19 cellular contexts compared by ENCODE assay signal in the genomic region with DNA sequence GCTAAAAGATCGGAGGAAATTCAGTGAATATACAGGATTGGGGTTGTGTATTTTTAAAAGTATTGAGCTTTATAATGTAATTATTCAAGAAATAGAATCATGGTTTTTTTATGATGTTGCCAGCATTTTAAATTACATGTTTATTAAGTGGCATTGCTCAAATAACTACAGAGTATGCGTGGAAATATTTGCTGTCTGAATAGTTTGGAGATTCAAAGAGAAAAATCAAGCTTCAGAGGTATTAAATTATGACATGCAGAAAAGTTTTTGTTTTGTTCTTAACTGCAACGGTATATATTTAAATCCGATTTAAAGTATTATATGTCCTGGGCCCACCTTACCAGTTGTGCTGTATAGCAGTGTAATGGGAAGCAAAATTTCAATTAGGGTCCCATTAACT.
DNase-seq lines count a peak whose midpoint lies in the region; ATAC-seq, FAIRE-seq and TF ChIP-seq lines count a peak whose summit lies in the region.
"Had no signal": no experiment of that assay in that cellular context is flagged by ENCODE, and none has a peak within 500 bp of the region (broad histone marks: within the 10 kb centered on the region; RNA-seq: fewer than 3 reads in every experiment).

No MANE protein-coding gene starts in this region.

- peaks cover 26% of the 10 kb centered on the region for H3K4me1 ChIP-seq in A549
- peaks cover 14% of the 10 kb centered on the region for H3K4me1 ChIP-seq in astrocyte (ENCODE audit: insufficient read depth, low read length)
- H3K4me1 ChIP-seq in subcutaneous abdominal adipose tissue (ENCODE audit: control insufficient read depth in 5 of 5, insufficient read depth in 5 of 5, low read length in 5 of 5) = peaks cover 0 to 42% (median 27%) of the 10 kb centered on the region in 5 donors
- H3K4me1 ChIP-seq in SK-N-SH (ENCODE audit: control insufficient read depth in 1 of 2, insufficient read depth in 2 of 2, low read depth in 1 of 2, low read length in 1 of 2) = peaks cover 0 to 25% of the 10 kb centered on the region in 2 experiments; a peak in 2 of 4 replicates

- no peaks in the 10 kb centered on the region for H3K79me2 ChIP-seq in astrocyte (ENCODE audit: insufficient read depth, low read length)
- H3K79me2 ChIP-seq in SK-N-SH (ENCODE audit: insufficient read depth) = no peaks in the 10 kb centered on the region

- CTCF ChIA-PET in A549 (lab: Yijun Ruan, JAX) = interaction anchor here (0.7 kb wide), 1 partner anchor 386 kb away, joined by 3 read pairs; no protein-coding TSS in a partner anchor
- CTCF ChIA-PET in SK-N-SH (lab: Yijun Ruan, JAX) = interaction anchor here (1.5 kb wide), 1 partner anchor 17 kb away, joined by 3 read pairs; no protein-coding TSS in a partner anchor

- H3K4me2 ChIP-seq in A549 (peak overlapping the region; percentile 96), astrocyte (ENCODE audit: low read length) (peak overlapping the region; percentile 89), SK-N-SH (no peak overlapping the region)
- H3K4me2 ChIP-seq: BLaER1 treated with 17β-estradiol and CSF1 and Interleukin-3, amounts not matched to agents 10 nM and 100 nM had no signal

- H3K4me3 Mint-ChIP-seq in astrocyte (ENCODE audit: unreplicated experiment) = no peak overlapping the region
- H3K4me3 Mint-ChIP-seq: CD8-positive, alpha-beta memory T cell had no signal

- H3K4me3 ChIP-seq in A549 (no peak overlapping the region), astrocyte (ENCODE audit: insufficient read depth, low read depth, low read length) (no peak overlapping the region), subcutaneous abdominal adipose tissue (ENCODE audit: low read depth in 1 of 5, low read length in 5 of 5) (peak overlapping the region in 1 of 5 donors; percentile 69), SK-N-SH (ENCODE audit: low read depth in 2 of 2, low read length in 1 of 2) (no peak overlapping the region)
- H3K4me3 ChIP-seq: BLaER1 treated with 17β-estradiol and CSF1 and Interleukin-3, amounts not matched to agents 10 nM and 100 nM had no signal

- H3K27me3 ChIP-seq in astrocyte (ENCODE audit: insufficient read depth, low read length) (no peaks in the 10 kb centered on the region), subcutaneous abdominal adipose tissue (ENCODE audit: control insufficient read depth in 5 of 5, insufficient read depth in 4 of 5, low read length in 5 of 5) (no peaks in the 10 kb centered on the region), SK-N-SH (ENCODE audit: insufficient read depth) (no peaks in the 10 kb centered on the region)
- H3K27me3 ChIP-seq: BLaER1 treated with 17β-estradiol and CSF1 and Interleukin-3, amounts not matched to agents 10 nM and 100 nM had no signal

- TF ChIP-seq CTCF in A549 (IDR thresholded peaks at IDR 0.05) = no peak
- no peak for TF ChIP-seq CTCF in astrocyte (IDR thresholded peaks at IDR 0.05; ENCODE audit: insufficient read depth, low read depth, low read length)
- TF ChIP-seq CTCF in SK-N-SH (IDR thresholded peaks at IDR 0.05) = no peak

- H3F3A ChIP-seq in SK-N-SH (replicated peaks; ENCODE audit: insufficient read depth) = peaks cover 3% of the 10 kb centered on the region

- no peaks in the 10 kb centered on the region for H3K27me3 Mint-ChIP-seq in astrocyte (ENCODE audit: low read depth, unreplicated experiment)
- H3K27me3 Mint-ChIP-seq: CD8-positive, alpha-beta memory T cell had no signal

- no peak overlapping the region for H3K27ac Mint-ChIP-seq in astrocyte (ENCODE audit: unreplicated experiment)
- H3K27ac Mint-ChIP-seq: CD8-positive, alpha-beta memory T cell had no signal

- TF ChIP-seq POLR2A in A549 (IDR thresholded peaks at IDR 0.05; ENCODE audit: low read length) = no peak

- FAIRE-seq in A549 (lab: Jason Lieb, UNC) = no peak
- FAIRE-seq in astrocyte (lab: Jason Lieb, UNC) = no peak
- FAIRE-seq: D721Med had no signal

- TF ChIP-seq RAD21 in A549 (conservative IDR thresholded peaks at IDR 0.05 in 1 of 2, IDR thresholded peaks at IDR 0.05 in 1 of 2) = no peak
- no peak for TF ChIP-seq RAD21 in SK-N-SH (IDR thresholded peaks at IDR 0.05; ENCODE audit: low read length)

- no peaks in the 10 kb centered on the region for H3K9me3 Mint-ChIP-seq in astrocyte (ENCODE audit: unreplicated experiment)

- H3K27ac ChIP-seq in A549 = peak overlapping the region in 1 of 2 experiments; percentile 89; a peak in 3 of 6 replicates
- H3K27ac ChIP-seq in astrocyte (ENCODE audit: low read depth, low read length) = no peak overlapping the region
- H3K27ac ChIP-seq in subcutaneous abdominal adipose tissue (ENCODE audit: low read depth, low read length) = peak overlapping the region; percentile 96
- no peak overlapping the region; a peak in 1 of 4 replicates for H3K27ac ChIP-seq in SK-N-SH (ENCODE audit: low read depth in 2 of 2, low read length in 1 of 2)
- H3K27ac ChIP-seq: BLaER1 treated with 17β-estradiol and CSF1 and Interleukin-3, amounts not matched to agents 10 nM and 100 nM had no signal

- ATAC-seq in A549 = no peak
- ATAC-seq in GM19463 (IDR thresholded peaks at IDR 0.05; ENCODE audit: unreplicated experiment) = no peak
- no peak for ATAC-seq in HG03521 (IDR thresholded peaks at IDR 0.05; ENCODE audit: unreplicated experiment)
- ATAC-seq: PC-3 had no signal

- H3K36me3 Mint-ChIP-seq in astrocyte (ENCODE audit: low read depth, unreplicated experiment) = no peaks in the 10 kb centered on the region
- H3K36me3 Mint-ChIP-seq: CD8-positive, alpha-beta memory T cell had no signal

- peaks cover 3% of the 10 kb centered on the region for H3K4me1 Mint-ChIP-seq in astrocyte (ENCODE audit: low read depth, unreplicated experiment)
- H3K4me1 Mint-ChIP-seq: CD8-positive, alpha-beta memory T cell had no signal

- H3K9me3 ChIP-seq in A549 (no peaks in the 10 kb centered on the region), astrocyte (ENCODE audit: insufficient read depth, low read depth, low read length) (no peaks in the 10 kb centered on the region), subcutaneous abdominal adipose tissue (ENCODE audit: control insufficient read depth in 5 of 5, low read length in 5 of 5) (no peaks in the 10 kb centered on the region), SK-N-SH (no peaks in the 10 kb centered on the region)
- H3K9me3 ChIP-seq: BLaER1 treated with 17β-estradiol and CSF1 and Interleukin-3, amounts not matched to agents 10 nM and 100 nM had no signal

- DNase-seq in A549 (ENCODE audit: low read depth in 1 of 2, low spot score in 1 of 2) = no peak
- no peak for DNase-seq in astrocyte (ENCODE audit: low read depth)
- DNase-seq in medulla oblongata (ENCODE audit: extremely low spot score) = peak; percentile 38
- no peak for DNase-seq in SK-N-SH
- no peak for DNase-seq in iPS-NIHi7 (ENCODE audit: extremely low spot score)
- DNase-seq: CD8-positive, alpha-beta memory T cell; DMS79; HCEC 1CT; KBM-7; NCI-H1436; NCI-H2029 treated with DMSO at 0.1 percent for 48 hours; NCI-H2171 treated with DMSO at 0.1 percent for 48 hours; NCI-H446 treated with DMSO at 0.1 percent for 48 hours; PC-3 had no signal

- POLR2A ChIA-PET in A549 (lab: Yijun Ruan, JAX) (no interaction called here), SK-N-SH (lab: Yijun Ruan, JAX) (no interaction called here)

- H3K9ac ChIP-seq in astrocyte (ENCODE audit: low read length) = no peak overlapping the region
- peak overlapping the region in 2 of 5 donors; percentile 50 to 78 for H3K9ac ChIP-seq in subcutaneous abdominal adipose tissue (ENCODE audit: low read length in 5 of 5)
- no peak overlapping the region for H3K9ac ChIP-seq in SK-N-SH
- H3K9ac ChIP-seq: BLaER1 treated with 17β-estradiol and CSF1 and Interleukin-3, amounts not matched to agents 10 nM and 100 nM had no signal

- WGBS in A549 (ENCODE audit: missing lambda C conversion rate) = 87% methylated on average over 4 of the region's 4 CpGs
- 84% methylated on average over 4 of the region's 4 CpGs for WGBS in SK-N-SH (ENCODE audit: low lambda C conversion rate)

- no peaks in the 10 kb centered on the region for H3K9me2 ChIP-seq in SK-N-SH

- TF ChIP-seq EP300 in A549 (IDR thresholded peaks at IDR 0.05) (no peak), SK-N-SH (IDR thresholded peaks at IDR 0.05; ENCODE audit: borderline replicate concordance in 1 of 2, low read depth in 1 of 2, low read length in 1 of 2) (no peak)

- no peak overlapping the region for H2AFZ ChIP-seq in astrocyte (ENCODE audit: low read depth, low read length)
- H2AFZ ChIP-seq in SK-N-SH (ENCODE audit: low read depth) = no peak overlapping the region

- H4K20me1 ChIP-seq in astrocyte (ENCODE audit: insufficient read depth, low read length) (no peaks in the 10 kb centered on the region), SK-N-SH (ENCODE audit: insufficient read depth) (no peaks in the 10 kb centered on the region)
- H4K20me1 ChIP-seq: BLaER1 treated with 17β-estradiol and CSF1 and Interleukin-3, amounts not matched to agents 10 nM and 100 nM had no signal

- H3K36me3 ChIP-seq in astrocyte (ENCODE audit: insufficient read depth, low read length) (no peaks in the 10 kb centered on the region), subcutaneous abdominal adipose tissue (ENCODE audit: control insufficient read depth in 5 of 5, insufficient read depth in 5 of 5, low read length in 5 of 5) (no peaks in the 10 kb centered on the region), SK-N-SH (replicated peaks in 1 of 2; ENCODE audit: control insufficient read depth in 1 of 2, insufficient read depth in 2 of 2, low read length in 1 of 2) (no peaks in the 10 kb centered on the region)
- H3K36me3 ChIP-seq: BLaER1 treated with 17β-estradiol and CSF1 and Interleukin-3, amounts not matched to agents 10 nM and 100 nM had no signal

TF ChIP-seq in A549, 52 proteins besides CTCF, POLR2A, EP300 and RAD21:
- TF ChIP-seq ZNF302 (CRISPR knock-in tag; IDR thresholded peaks at IDR 0.05) (no peak), ZFP36 (IDR thresholded peaks at IDR 0.05; ENCODE audit: borderline replicate concordance, partially characterized antibody) (no peak), EHF (CRISPR knock-in tag; IDR thresholded peaks at IDR 0.05) (no peak), CEBPB (IDR thresholded peaks at IDR 0.05) (no peak), GATA3 (IDR thresholded peaks at IDR 0.05; ENCODE audit: borderline replicate concordance) (no peak), MAZ (IDR thresholded peaks at IDR 0.05; ENCODE audit: borderline replicate concordance, low read depth, low read length) (no peak), HDAC2 (IDR thresholded peaks at IDR 0.05) (no peak), JUN (IDR thresholded peaks at IDR 0.05) (no peak)

TF ChIP-seq in SK-N-SH, 30 proteins besides CTCF, POLR2A, EP300 and RAD21 (continues in another document):
- no peak for TF ChIP-seq MEF2A (IDR thresholded peaks at IDR 0.05; ENCODE audit: borderline replicate concordance, low read depth)
- TF ChIP-seq, protein P1, sequence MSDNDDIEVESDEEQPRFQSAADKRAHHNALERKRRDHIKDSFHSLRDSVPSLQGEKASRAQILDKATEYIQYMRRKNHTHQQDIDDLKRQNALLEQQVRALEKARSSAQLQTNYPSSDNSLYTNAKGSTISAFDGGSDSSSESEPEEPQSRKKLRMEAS (IDR thresholded peaks at IDR 0.05; ENCODE audit: low read depth) = no peak
- no peak for TF ChIP-seq GATA2 (CRISPR knock-in tag; IDR thresholded peaks at IDR 0.05)
- no peak for TF ChIP-seq SMC3 (IDR thresholded peaks at IDR 0.05; ENCODE audit: low read depth, low read length)
- no peak for TF ChIP-seq NRF1 (IDR thresholded peaks at IDR 0.05; ENCODE audit: low read depth, low read length)
- no peak for TF ChIP-seq YY1 (IDR thresholded peaks at IDR 0.05; ENCODE audit: low read depth)
- TF ChIP-seq RXRA (IDR thresholded peaks at IDR 0.05; ENCODE audit: borderline replicate concordance, low read depth) = no peak
